In the genomic region with DNA sequence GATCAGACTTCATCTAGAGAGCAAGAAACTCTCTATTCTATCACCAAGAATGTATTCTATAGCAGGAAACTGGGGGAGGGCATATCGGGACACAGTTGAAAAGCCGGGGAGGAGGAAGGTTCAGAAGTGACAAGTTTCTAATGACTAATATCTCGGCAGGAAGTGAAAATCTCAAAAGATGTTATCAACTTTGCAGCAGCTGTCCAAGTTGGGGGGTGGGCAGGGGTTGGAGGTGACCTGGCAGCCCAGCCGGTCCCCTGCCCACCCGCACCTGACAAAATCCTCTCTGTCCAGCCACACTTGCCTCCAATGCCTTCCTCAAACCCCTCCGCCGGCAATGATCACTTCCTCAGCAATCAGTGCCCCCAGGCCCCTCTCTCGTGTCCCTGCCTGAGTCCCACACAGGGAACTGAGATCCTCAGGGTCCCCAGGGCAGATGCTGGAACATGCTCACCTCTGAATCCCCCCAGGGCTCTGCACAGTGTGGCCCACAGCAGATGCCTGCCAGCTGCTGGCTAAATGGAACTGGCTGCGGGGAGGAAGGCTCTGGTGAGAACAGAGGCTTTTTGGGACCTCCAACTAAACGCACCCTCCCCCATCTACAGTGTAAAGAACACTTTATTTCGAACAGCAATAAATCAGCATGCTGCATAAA, we compare ENCODE assay signal across 1 cellular context.
TF ChIP-seq lines count a peak whose summit lies in the region.

No MANE protein-coding gene starts in this region.

TF ChIP-seq in GM12878, 131 proteins besides CTCF, POLR2A, EP300 and RAD21 (continued from another document):
- 0 out of 2 replicates have a peak, but pooled peaks have one; percentile 43 for TF ChIP-seq SMAD5 (IDR thresholded peaks at IDR 0.05; ENCODE audit: low read depth)
- peak; percentile 87 for TF ChIP-seq JUND (IDR thresholded peaks at IDR 0.05; ENCODE audit: low read depth, low read length)
- TF ChIP-seq, protein P1, sequence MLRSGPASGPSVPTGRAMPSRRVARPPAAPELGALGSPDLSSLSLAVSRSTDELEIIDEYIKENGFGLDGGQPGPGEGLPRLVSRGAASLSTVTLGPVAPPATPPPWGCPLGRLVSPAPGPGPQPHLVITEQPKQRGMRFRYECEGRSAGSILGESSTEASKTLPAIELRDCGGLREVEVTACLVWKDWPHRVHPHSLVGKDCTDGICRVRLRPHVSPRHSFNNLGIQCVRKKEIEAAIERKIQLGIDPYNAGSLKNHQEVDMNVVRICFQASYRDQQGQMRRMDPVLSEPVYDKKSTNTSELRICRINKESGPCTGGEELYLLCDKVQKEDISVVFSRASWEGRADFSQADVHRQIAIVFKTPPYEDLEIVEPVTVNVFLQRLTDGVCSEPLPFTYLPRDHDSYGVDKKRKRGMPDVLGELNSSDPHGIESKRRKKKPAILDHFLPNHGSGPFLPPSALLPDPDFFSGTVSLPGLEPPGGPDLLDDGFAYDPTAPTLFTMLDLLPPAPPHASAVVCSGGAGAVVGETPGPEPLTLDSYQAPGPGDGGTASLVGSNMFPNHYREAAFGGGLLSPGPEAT (IDR thresholded peaks at IDR 0.05; ENCODE audit: low read depth) = peak; percentile 73
- TF ChIP-seq ESRRA (IDR thresholded peaks at IDR 0.05; ENCODE audit: low read length) = 0 out of 2 replicates have a peak, but pooled peaks have one; percentile 65
- no peak for TF ChIP-seq TCF7 (IDR thresholded peaks at IDR 0.05; ENCODE audit: borderline replicate concordance)
- TF ChIP-seq, protein P2, sequence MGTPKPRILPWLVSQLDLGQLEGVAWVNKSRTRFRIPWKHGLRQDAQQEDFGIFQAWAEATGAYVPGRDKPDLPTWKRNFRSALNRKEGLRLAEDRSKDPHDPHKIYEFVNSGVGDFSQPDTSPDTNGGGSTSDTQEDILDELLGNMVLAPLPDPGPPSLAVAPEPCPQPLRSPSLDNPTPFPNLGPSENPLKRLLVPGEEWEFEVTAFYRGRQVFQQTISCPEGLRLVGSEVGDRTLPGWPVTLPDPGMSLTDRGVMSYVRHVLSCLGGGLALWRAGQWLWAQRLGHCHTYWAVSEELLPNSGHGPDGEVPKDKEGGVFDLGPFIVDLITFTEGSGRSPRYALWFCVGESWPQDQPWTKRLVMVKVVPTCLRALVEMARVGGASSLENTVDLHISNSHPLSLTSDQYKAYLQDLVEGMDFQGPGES (IDR thresholded peaks at IDR 0.05) = no peak
- TF ChIP-seq SUZ12 (IDR thresholded peaks at IDR 0.05; ENCODE audit: unreplicated experiment) = no peak
- no peak for TF ChIP-seq STAT1 (conservative IDR thresholded peaks at IDR 0.05)
- TF ChIP-seq, protein P3, sequence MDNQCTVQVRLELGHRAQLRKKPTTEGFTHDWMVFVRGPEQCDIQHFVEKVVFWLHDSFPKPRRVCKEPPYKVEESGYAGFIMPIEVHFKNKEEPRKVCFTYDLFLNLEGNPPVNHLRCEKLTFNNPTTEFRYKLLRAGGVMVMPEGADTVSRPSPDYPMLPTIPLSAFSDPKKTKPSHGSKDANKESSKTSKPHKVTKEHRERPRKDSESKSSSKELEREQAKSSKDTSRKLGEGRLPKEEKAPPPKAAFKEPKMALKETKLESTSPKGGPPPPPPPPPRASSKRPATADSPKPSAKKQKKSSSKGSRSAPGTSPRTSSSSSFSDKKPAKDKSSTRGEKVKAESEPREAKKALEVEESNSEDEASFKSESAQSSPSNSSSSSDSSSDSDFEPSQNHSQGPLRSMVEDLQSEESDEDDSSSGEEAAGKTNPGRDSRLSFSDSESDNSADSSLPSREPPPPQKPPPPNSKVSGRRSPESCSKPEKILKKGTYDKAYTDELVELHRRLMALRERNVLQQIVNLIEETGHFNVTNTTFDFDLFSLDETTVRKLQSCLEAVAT (IDR thresholded peaks at IDR 0.05) = 0 out of 2 replicates have a peak, but pooled peaks have one; percentile 30
- TF ChIP-seq, protein P4, sequence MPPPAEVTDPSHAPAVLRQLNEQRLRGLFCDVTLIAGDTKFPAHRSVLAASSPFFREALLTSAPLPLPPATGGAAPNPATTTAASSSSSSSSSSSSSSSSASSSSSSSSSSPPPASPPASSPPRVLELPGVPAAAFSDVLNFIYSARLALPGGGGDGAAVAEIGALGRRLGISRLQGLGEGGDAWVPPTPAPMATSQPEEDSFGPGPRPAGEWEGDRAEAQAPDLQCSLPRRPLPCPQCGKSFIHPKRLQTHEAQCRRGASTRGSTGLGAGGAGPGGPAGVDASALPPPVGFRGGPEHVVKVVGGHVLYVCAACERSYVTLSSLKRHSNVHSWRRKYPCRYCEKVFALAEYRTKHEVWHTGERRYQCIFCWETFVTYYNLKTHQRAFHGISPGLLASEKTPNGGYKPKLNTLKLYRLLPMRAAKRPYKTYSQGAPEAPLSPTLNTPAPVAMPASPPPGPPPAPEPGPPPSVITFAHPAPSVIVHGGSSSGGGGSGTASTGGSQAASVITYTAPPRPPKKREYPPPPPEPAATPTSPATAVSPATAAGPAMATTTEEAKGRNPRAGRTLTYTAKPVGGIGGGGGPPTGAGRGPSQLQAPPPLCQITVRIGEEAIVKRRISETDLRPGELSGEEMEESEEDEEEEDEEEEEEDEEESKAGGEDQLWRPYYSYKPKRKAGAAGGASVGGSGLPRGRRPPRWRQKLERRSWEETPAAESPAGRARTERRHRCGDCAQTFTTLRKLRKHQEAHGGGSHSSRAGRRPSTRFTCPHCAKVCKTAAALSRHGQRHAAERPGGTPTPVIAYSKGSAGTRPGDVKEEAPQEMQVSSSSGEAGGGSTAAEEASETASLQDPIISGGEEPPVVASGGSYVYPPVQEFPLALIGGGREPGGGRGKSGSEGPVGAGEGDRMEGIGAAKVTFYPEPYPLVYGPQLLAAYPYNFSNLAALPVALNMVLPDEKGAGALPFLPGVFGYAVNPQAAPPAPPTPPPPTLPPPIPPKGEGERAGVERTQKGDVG (CRISPR knock-in tag; IDR thresholded peaks at IDR 0.05) = no peak
- 0 out of 2 replicates have a peak, but pooled peaks have one; percentile 6 for TF ChIP-seq YY1 (IDR thresholded peaks at IDR 0.05; ENCODE audit: low read depth, low read length)
- TF ChIP-seq ZNF217 (IDR thresholded peaks at IDR 0.05) = peak; percentile 74
- TF ChIP-seq ZZZ3 (IDR thresholded peaks at IDR 0.05; ENCODE audit: control insufficient read depth, insufficient read length, low read depth) = no peak
- TF ChIP-seq BMI1 (IDR thresholded peaks at IDR 0.05; ENCODE audit: borderline replicate concordance) = peak; percentile 72; the same call in 1 of the 2 replicates
- TF ChIP-seq MYB (IDR thresholded peaks at IDR 0.05; ENCODE audit: borderline replicate concordance, low read depth, low read length) = peak; percentile 79; the same call in 1 of the 2 replicates
- TF ChIP-seq MXI1 (IDR thresholded peaks at IDR 0.05; ENCODE audit: low read depth, low read length) = no peak
- no peak for TF ChIP-seq NR2C2 (IDR thresholded peaks at IDR 0.05; ENCODE audit: borderline replicate concordance, control insufficient read depth, insufficient read length, low read depth)
- TF ChIP-seq, protein P5, sequence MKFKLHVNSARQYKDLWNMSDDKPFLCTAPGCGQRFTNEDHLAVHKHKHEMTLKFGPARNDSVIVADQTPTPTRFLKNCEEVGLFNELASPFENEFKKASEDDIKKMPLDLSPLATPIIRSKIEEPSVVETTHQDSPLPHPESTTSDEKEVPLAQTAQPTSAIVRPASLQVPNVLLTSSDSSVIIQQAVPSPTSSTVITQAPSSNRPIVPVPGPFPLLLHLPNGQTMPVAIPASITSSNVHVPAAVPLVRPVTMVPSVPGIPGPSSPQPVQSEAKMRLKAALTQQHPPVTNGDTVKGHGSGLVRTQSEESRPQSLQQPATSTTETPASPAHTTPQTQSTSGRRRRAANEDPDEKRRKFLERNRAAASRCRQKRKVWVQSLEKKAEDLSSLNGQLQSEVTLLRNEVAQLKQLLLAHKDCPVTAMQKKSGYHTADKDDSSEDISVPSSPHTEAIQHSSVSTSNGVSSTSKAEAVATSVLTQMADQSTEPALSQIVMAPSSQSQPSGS (IDR thresholded peaks at IDR 0.05; ENCODE audit: low read length) = no peak
- TF ChIP-seq TAF1 (IDR thresholded peaks at IDR 0.05; ENCODE audit: borderline replicate concordance, low read depth, low read length) = no peak
- TF ChIP-seq, protein P6, sequence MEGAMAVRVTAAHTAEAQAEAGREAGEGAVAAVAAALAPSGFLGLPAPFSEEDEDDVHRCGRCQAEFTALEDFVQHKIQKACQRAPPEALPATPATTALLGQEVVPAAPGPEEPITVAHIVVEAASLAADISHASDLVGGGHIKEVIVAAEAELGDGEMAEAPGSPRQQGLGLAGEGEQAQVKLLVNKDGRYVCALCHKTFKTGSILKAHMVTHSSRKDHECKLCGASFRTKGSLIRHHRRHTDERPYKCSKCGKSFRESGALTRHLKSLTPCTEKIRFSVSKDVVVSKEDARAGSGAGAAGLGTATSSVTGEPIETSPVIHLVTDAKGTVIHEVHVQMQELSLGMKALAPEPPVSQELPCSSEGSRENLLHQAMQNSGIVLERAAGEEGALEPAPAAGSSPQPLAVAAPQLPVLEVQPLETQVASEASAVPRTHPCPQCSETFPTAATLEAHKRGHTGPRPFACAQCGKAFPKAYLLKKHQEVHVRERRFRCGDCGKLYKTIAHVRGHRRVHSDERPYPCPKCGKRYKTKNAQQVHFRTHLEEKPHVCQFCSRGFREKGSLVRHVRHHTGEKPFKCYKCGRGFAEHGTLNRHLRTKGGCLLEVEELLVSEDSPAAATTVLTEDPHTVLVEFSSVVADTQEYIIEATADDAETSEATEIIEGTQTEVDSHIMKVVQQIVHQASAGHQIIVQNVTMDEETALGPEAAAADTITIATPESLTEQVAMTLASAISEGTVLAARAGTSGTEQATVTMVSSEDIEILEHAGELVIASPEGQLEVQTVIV (IDR thresholded peaks at IDR 0.05; ENCODE audit: borderline replicate concordance, partially characterized antibody) = no peak
- no peak for TF ChIP-seq KDM1A (IDR thresholded peaks at IDR 0.05; ENCODE audit: borderline replicate concordance)
- no peak for TF ChIP-seq SREBF2 (IDR thresholded peaks at IDR 0.05; ENCODE audit: low read length)
- TF ChIP-seq ASH2L (IDR thresholded peaks at IDR 0.05; ENCODE audit: borderline replicate concordance, low read depth) = no peak
- peak; percentile 99 for TF ChIP-seq ZBED1 (IDR thresholded peaks at IDR 0.05; ENCODE audit: borderline replicate concordance)
